ENCODE assay signal across 10 cellular contexts in genomic region chr9:133874061-133874638, GRCh38.
DNase-seq lines count a peak whose midpoint lies in the region; ATAC-seq and TF ChIP-seq lines count a peak whose summit lies in the region.
"Had no signal": no experiment of that assay in that cellular context is flagged by ENCODE, and none has a peak within 500 bp of the region (broad histone marks: within the 10 kb centered on the region; RNA-seq: fewer than 3 reads in every experiment).

No MANE protein-coding gene starts in this region.

- peaks cover 93% of the 10 kb centered on the region for H3K4me1 Mint-ChIP-seq in stimulated activated memory B cell treated with anti-CD40 and anti-IgM and Interleukin-4, amounts not matched to agents 10 μg/mL and 1 μg/mL and 100 μg/mL, for 72 hours

- H3K27ac Mint-ChIP-seq in stimulated activated memory B cell treated with anti-CD40 and anti-IgM and Interleukin-4, amounts not matched to agents 10 μg/mL and 1 μg/mL and 100 μg/mL, for 72 hours: peak overlapping the region; percentile 50
- H3K27ac Mint-ChIP-seq: activated naive CD4-positive, alpha-beta T cell treated with anti-CD3 and anti-CD28 coated beads, Interleukin-2, amount 50 U/mL, for 24 hours; T-helper 17 cell had no signal

- H3K27me3 ChIP-seq in SJCRH30 (no peaks in the 10 kb centered on the region), foreskin keratinocyte (no peaks in the 10 kb centered on the region)

- H3K27ac ChIP-seq in SJCRH30: peak overlapping the region; percentile 94
- peak overlapping the region; percentile 95 for H3K27ac ChIP-seq in foreskin keratinocyte

- peak; percentile 92 for ATAC-seq in foreskin keratinocyte
- no peak for ATAC-seq in stimulated activated memory B cell treated with anti-CD40 and anti-IgM and Interleukin-4, amounts not matched to agents 10 μg/mL and 1 μg/mL and 100 μg/mL, for 72 hours
- ATAC-seq in GM18519 (IDR thresholded peaks at IDR 0.05; ENCODE audit: low FRiP score, unreplicated experiment): no peak
- no peak for ATAC-seq in HG02588 (IDR thresholded peaks at IDR 0.05; ENCODE audit: unreplicated experiment)
- ATAC-seq: T-helper 17 cell had no signal

- H3K9me3 ChIP-seq in SJCRH30 (replicated peaks): no peaks in the 10 kb centered on the region

- H3K9me3 Mint-ChIP-seq in stimulated activated memory B cell treated with anti-CD40 and anti-IgM and Interleukin-4, amounts not matched to agents 10 μg/mL and 1 μg/mL and 100 μg/mL, for 72 hours: peaks cover 6% of the 10 kb centered on the region
- H3K9me3 Mint-ChIP-seq: activated naive CD4-positive, alpha-beta T cell treated with anti-CD3 and anti-CD28 coated beads, Interleukin-2, amount 50 U/mL, for 24 hours had no signal

- peak overlapping the region; percentile 3 for H3K4me3 ChIP-seq in SJCRH30

- H3K4me3 Mint-ChIP-seq in stimulated activated memory B cell treated with anti-CD40 and anti-IgM and Interleukin-4, amounts not matched to agents 10 μg/mL and 1 μg/mL and 100 μg/mL, for 72 hours: no peak overlapping the region
- H3K4me3 Mint-ChIP-seq: activated naive CD4-positive, alpha-beta T cell treated with anti-CD3 and anti-CD28 coated beads, Interleukin-2, amount 50 U/mL, for 24 hours; T-helper 17 cell had no signal

- H3K36me3 Mint-ChIP-seq in stimulated activated memory B cell treated with anti-CD40 and anti-IgM and Interleukin-4, amounts not matched to agents 10 μg/mL and 1 μg/mL and 100 μg/mL, for 72 hours: peaks cover 38% of the 10 kb centered on the region

- H3K36me3 ChIP-seq in SJCRH30: no peaks in the 10 kb centered on the region; the same call in 1 of the 2 replicates

- H3K4me1 ChIP-seq in SJCRH30: peaks cover 32% of the 10 kb centered on the region
- peaks cover 38% of the 10 kb centered on the region for H3K4me1 ChIP-seq in foreskin keratinocyte

- no peaks in the 10 kb centered on the region for H3K27me3 Mint-ChIP-seq in stimulated activated memory B cell treated with anti-CD40 and anti-IgM and Interleukin-4, amounts not matched to agents 10 μg/mL and 1 μg/mL and 100 μg/mL, for 72 hours

- peak; percentile 29 for TF ChIP-seq CTCF in foreskin keratinocyte (conservative IDR thresholded peaks at IDR 0.05)

- DNase-seq in NCI-H1417 (lab: John Stamatoyannopoulos, UW) (peak in 2 of 3 experiments; percentile 49 to 68), NCI-H1417 treated with DMSO at 0.1 percent for 48 hours (lab: John Stamatoyannopoulos, UW) (no peak), SJCRH30 (peak; percentile 90), foreskin keratinocyte (peak; percentile 99), ecto neural progenitor cell (ENCODE audit: low spot score) (no peak)
- DNase-seq: T-helper 17 cell had no signal

Comparison
In these comparisons a context has a peak if more than half of its experiments do, and no peak if none do; other contexts are left out.
1. DNase-seq: peak in NCI-H1417 (2 of 3), SJCRH30 (2 of 2) and foreskin keratinocyte (2 of 2); none in NCI-H1417 treated with DMSO at 0.1 percent for 48 hours (single experiment) and ecto neural progenitor cell (single experiment).